Comparison of ENCODE assay signal across 16 cellular contexts in genomic region chr11:773830-774229, GRCh38. TPM values are rescaled to one million over a fixed set of nuclear protein-coding genes. Genes with fewer than 3 reads are reported as not detected.
"Had no signal": no experiment of that assay in that cellular context is flagged by ENCODE, and none has a peak within 500 bp of the region (broad histone marks: within the 10 kb centered on the region; RNA-seq: fewer than 3 reads in every experiment).

No MANE protein-coding gene starts in this region.

- H3K27me3 ChIP-seq: ovary, thyroid gland, vagina had no signal

- H3K27ac ChIP-seq: epithelial cell of prostate, ovary, thyroid gland, vagina had no signal

- H3K4me3 ChIP-seq: ovary, thyroid gland, vagina had no signal

- H3K9me3 ChIP-seq: ovary, thyroid gland, vagina had no signal

- DNase-seq: activated CD4-positive, alpha-beta memory T cell treated with anti-CD3 and anti-CD28 coated beads, Interleukin-2, amount 10 ng/mL, durations not matched to agents 7 days and 5 days; activated CD4-positive, CD25-positive, alpha-beta regulatory T cell treated with anti-CD3 and anti-CD28 coated beads, Interleukin-2, amount 50 U/mL, for 72 hours; activated effector memory CD4-positive, alpha-beta T cell treated with anti-CD3 and anti-CD28 coated beads, Interleukin-2, amount 50 U/mL, for 16 hours; activated T-cell treated with anti-CD3 and anti-CD28 coated beads, Interleukin-2, amount 50 U/mL, for 48 hours; amniotic stem cell; foreskin melanocyte; kidney glomerular epithelial cell; nephron progenitor cell; ovary; stimulated activated CD4-positive, alpha-beta T cell treated with anti-CD3 and anti-CD28 coated beads, Interleukin-1b, Interleukin-23, amount 100 ng/mL, for 48 hours; T-helper 1 cell; T1000; thyroid gland had no signal

- H3K36me3 ChIP-seq: ovary had no signal

RNA-seq across cellular contexts. Expression of gene CEND1, which starts 16.1 kb away (rescaled TPM):
- total RNA-seq: lower leg skin had no signal
